Comparison of ENCODE assay signal across 10 cellular contexts in the genomic region with DNA sequence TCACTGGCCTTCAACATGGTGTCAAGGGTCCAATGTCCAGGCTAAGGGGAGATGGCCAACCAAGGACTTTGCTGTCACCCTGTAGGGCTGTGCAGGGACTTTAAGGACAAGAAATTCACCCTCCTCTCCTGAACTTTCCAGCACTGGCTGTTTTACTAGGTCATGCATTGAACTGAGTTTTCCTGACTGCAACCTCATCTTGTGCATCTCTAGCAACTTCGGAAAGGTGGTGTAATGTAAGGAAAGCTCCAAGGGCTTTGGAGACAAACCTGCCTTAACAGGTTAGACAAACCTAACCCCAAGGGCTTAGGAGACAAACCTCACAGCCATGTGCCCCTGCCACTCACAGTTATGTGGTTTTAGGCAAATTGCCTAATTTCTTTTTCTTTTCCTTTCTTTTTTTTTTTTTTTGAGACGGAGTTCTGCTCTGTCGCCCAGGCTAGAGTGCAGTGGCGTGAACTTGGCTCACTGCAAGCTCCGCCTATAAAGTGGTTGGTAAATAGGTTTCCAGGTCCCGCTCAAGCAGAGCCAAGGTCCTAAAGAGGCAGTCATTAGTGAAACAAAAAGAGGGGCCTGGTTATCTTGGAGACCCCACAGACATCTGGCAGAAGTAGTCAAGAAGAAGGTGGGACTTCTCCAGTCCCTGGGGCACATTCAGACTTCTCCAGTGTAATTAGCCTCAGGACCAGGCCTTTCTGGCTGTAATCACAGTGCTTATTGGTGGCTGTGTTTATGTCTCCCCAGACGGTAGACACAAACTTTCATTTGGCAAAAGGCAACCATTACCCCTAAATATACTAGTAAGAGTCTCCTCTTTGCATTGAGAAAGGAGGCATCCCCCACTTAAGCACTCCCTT. TPM values are rescaled to one million over a fixed set of nuclear protein-coding genes. Genes with fewer than 3 reads are reported as not detected.
A peak's percentile ranks its signal among the peaks of the same experiment; 100 is the strongest.
DNase-seq lines count a peak whose midpoint lies in the region; ATAC-seq, FAIRE-seq and TF ChIP-seq lines count a peak whose summit lies in the region.
"Had no signal": no experiment of that assay in that cellular context is flagged by ENCODE, and none has a peak within 500 bp of the region (broad histone marks: within the 10 kb centered on the region; RNA-seq: fewer than 3 reads in every experiment).

No MANE protein-coding gene starts in this region.

- peak overlapping the region; percentile 71 for H3K27ac ChIP-seq in GM12878 (ENCODE audit: control insufficient read depth, insufficient read depth)
- H3K27ac ChIP-seq in CD4-positive, alpha-beta T cell (ENCODE audit: low read depth, low read length): no peak overlapping the region
- H3K27ac ChIP-seq in lower lobe of right lung: no peak overlapping the region

- H4K20me1 ChIP-seq in GM12878 (ENCODE audit: control insufficient read depth, insufficient read depth): no peaks in the 10 kb centered on the region

- H3K9me3 ChIP-seq in GM12878 (replicated peaks; ENCODE audit: control insufficient read depth, insufficient read depth, low read length) (no peaks in the 10 kb centered on the region), lower lobe of right lung (no peaks in the 10 kb centered on the region)
- no peaks in the 10 kb centered on the region for H3K9me3 ChIP-seq in CD4-positive, alpha-beta T cell (ENCODE audit: control insufficient read depth, low read length)

- no peaks in the 10 kb centered on the region for H3K9me3 Mint-ChIP-seq in CD4-positive, alpha-beta T cell
- H3K9me3 Mint-ChIP-seq: activated CD4-positive, alpha-beta T cell treated with anti-CD3 and anti-CD28 coated beads, Interleukin-2, amount 10 ng/mL, durations not matched to agents 24 days and 14 days had no signal

- H3K4me1 Mint-ChIP-seq in CD4-positive, alpha-beta T cell (ENCODE audit: low read depth): no peaks in the 10 kb centered on the region
- H3K4me1 Mint-ChIP-seq: activated CD4-positive, alpha-beta T cell treated with anti-CD3 and anti-CD28 coated beads, Interleukin-2, amount 10 ng/mL, durations not matched to agents 24 days and 14 days had no signal

- no peak for TF ChIP-seq RAD21 in GM12878 (IDR thresholded peaks at IDR 0.05; ENCODE audit: insufficient read depth, low read depth, low read length)

- peak overlapping the region; percentile 81 for H3K4me2 ChIP-seq in GM12878 (ENCODE audit: control insufficient read depth, insufficient read depth)

- TF ChIP-seq EP300 in GM12878 (IDR thresholded peaks at IDR 0.05; ENCODE audit: borderline replicate concordance in 1 of 2, control insufficient read depth in 1 of 2, low read depth in 2 of 2, low read length in 2 of 2): no peak

- no peaks in the 10 kb centered on the region for H3K36me3 Mint-ChIP-seq in CD4-positive, alpha-beta T cell (ENCODE audit: low read depth)

- POLR2A ChIA-PET in GM12878 (lab: Charles Lee): interaction anchor here (0.7 to 1.7 kb wide), 2 partner anchors 10 to 23 kb away, joined by 4 read pairs; no protein-coding TSS in a partner anchor
- POLR2A ChIA-PET in CD4-positive, alpha-beta T cell (lab: Charles Lee): no interaction called here

- CTCF ChIA-PET in GM12878 (lab: Yijun Ruan, JAX): interaction anchor here (0.8 kb wide), 1 partner anchor 11 kb away, joined by 3 read pairs; no protein-coding TSS in a partner anchor
- CTCF ChIA-PET in CD4-positive, alpha-beta T cell (lab: Charles Lee): no interaction called here

- RAD21 ChIA-PET in GM12878 (lab: Charles Lee; ENCODE audit: unreplicated experiment): interaction anchor here (0.6 to 1.4 kb wide), 6 partner anchors 12 to 91 kb away, joined by 3 to 4 read pairs (median 3); no protein-coding TSS in a partner anchor

- H2AFZ ChIP-seq in GM12878 (ENCODE audit: control insufficient read depth, low read depth, low read length): peak overlapping the region; percentile 79

- H3K9ac ChIP-seq in GM12878 (ENCODE audit: control insufficient read depth, insufficient read depth, low read length): peak overlapping the region; percentile 57

- no peak for TF ChIP-seq CTCF in GM12878 (IDR thresholded peaks at IDR 0.05 in 2 of 3, conservative IDR thresholded peaks at IDR 0.05 in 1 of 3; ENCODE audit: control insufficient read depth in 2 of 3, extremely low read depth in 1 of 3, insufficient read depth in 1 of 3, low read depth in 3 of 3, low read length in 3 of 3)
- no peak for TF ChIP-seq CTCF in CD4-positive, alpha-beta T cell (IDR thresholded peaks at IDR 0.05)
- TF ChIP-seq CTCF in lower lobe of right lung (IDR thresholded peaks at IDR 0.05): no peak

- FAIRE-seq in GM12878 (lab: Jason Lieb, UNC): no peak

- H3K27me3 Mint-ChIP-seq in CD4-positive, alpha-beta T cell: no peaks in the 10 kb centered on the region

- no peaks in the 10 kb centered on the region for H3K36me3 ChIP-seq in GM12878 (ENCODE audit: control insufficient read depth in 2 of 2, insufficient read depth in 2 of 2, low read length in 1 of 2)
- H3K36me3 ChIP-seq in lower lobe of right lung: no peaks in the 10 kb centered on the region

- in situ Hi-C loops in GM12878 (cut with MboI): no loop called here

- H3K79me2 ChIP-seq in GM12878 (ENCODE audit: control insufficient read depth, insufficient read depth, low read length): no peaks in the 10 kb centered on the region

- SMC1A ChIA-PET in GM12878 (lab: Charles Lee; ENCODE audit: uncharacterized antibody, unreplicated experiment): interaction anchor here (0.7 to 5.3 kb wide), 9 partner anchors 8 to 134 kb away, joined by 3 to 29 read pairs (median 4); no protein-coding TSS in a partner anchor

- TF ChIP-seq POLR2A in GM12878 (IDR thresholded peaks at IDR 0.05; ENCODE audit: low read depth, low read length): no peak

- no peak overlapping the region for H3K4me3 Mint-ChIP-seq in CD4-positive, alpha-beta T cell
- H3K4me3 Mint-ChIP-seq: activated CD4-positive, alpha-beta T cell treated with anti-CD3 and anti-CD28 coated beads, Interleukin-2, amount 10 ng/mL, durations not matched to agents 24 days and 14 days had no signal

- BruUV-seq in GM12878 (replicated peaks; lab: Mats Ljungman, UMichigan): no TSS peak

- H3K27me3 ChIP-seq in GM12878 (replicated peaks in 1 of 2; ENCODE audit: control insufficient read depth in 2 of 2, insufficient read depth in 2 of 2, low read length in 1 of 2) (no peaks in the 10 kb centered on the region), lower lobe of right lung (ENCODE audit: low read depth) (no peaks in the 10 kb centered on the region)
- H3K27me3 ChIP-seq in CD4-positive, alpha-beta T cell (ENCODE audit: control insufficient read depth, insufficient read depth, low read length): no peaks in the 10 kb centered on the region

- WGBS in GM12878 (ENCODE audit: insufficient coverage, insufficient replicate concordance, low lambda C conversion rate, missing lambda C conversion rate): 1% methylated on average over 4 of the region's 7 CpGs

- no peak overlapping the region for H3K4me3 ChIP-seq in GM12878
- no peak overlapping the region for H3K4me3 ChIP-seq in lower lobe of right lung

- DNase-seq in GM12878 (ENCODE audit: low read depth, low spot score) (peak; percentile 61), pons (ENCODE audit: low spot score) (no peak), superior temporal gyrus (ENCODE audit: extremely low spot score) (no peak), lower lobe of right lung (no peak)
- DNase-seq in CD4-positive, alpha-beta T cell: no peak
- DNase-seq: activated CD4-positive, alpha-beta T cell treated with anti-CD3 and anti-CD28 coated beads, Interleukin-2, amount 10 ng/mL, durations not matched to agents 24 days and 14 days; NCI-H524 treated with DMSO at 0.1 percent for 48 hours had no signal

- ATAC-seq in GM18502 (IDR thresholded peaks at IDR 0.05; ENCODE audit: poor library complexity, unreplicated experiment): peak; percentile 87
- ATAC-seq in GM21515 (IDR thresholded peaks at IDR 0.05; ENCODE audit: unreplicated experiment): peak; percentile 72
- peak; percentile 77 for ATAC-seq in HG03159 (IDR thresholded peaks at IDR 0.05; ENCODE audit: unreplicated experiment)
- ATAC-seq in GM12878: peak; percentile 94
- ATAC-seq in CD4-positive, alpha-beta T cell (ENCODE audit: poor library complexity): no peak
- no peak for ATAC-seq in lower lobe of right lung

- H3K4me1 ChIP-seq in GM12878 (ENCODE audit: control insufficient read depth, insufficient read depth, low read length) (peaks cover 16% of the 10 kb centered on the region), lower lobe of right lung (no peaks in the 10 kb centered on the region)

- H3K27ac Mint-ChIP-seq in CD4-positive, alpha-beta T cell: no peak overlapping the region
- H3K27ac Mint-ChIP-seq: activated CD4-positive, alpha-beta T cell treated with anti-CD3 and anti-CD28 coated beads, Interleukin-2, amount 10 ng/mL, durations not matched to agents 24 days and 14 days had no signal

- intact Hi-C loops in GM12878 (cut with micrococcal nuclease; ENCODE audit: unreplicated experiment) (no loop called here), lower lobe of right lung (cut with DNase I) (no loop called here)
- intact Hi-C loops in CD4-positive, alpha-beta T cell (cut with DNase I, micrococcal nuclease): no loop called here

TF ChIP-seq in GM12878, 131 proteins besides CTCF, POLR2A, EP300 and RAD21 (continues in another document):
- no peak for TF ChIP-seq RBBP5 (conservative IDR thresholded peaks at IDR 0.05)
- no peak for TF ChIP-seq PAX8 (IDR thresholded peaks at IDR 0.05)
- peak; percentile 47 for TF ChIP-seq IKZF1 (conservative IDR thresholded peaks at IDR 0.05)
- TF ChIP-seq MTA3 (IDR thresholded peaks at IDR 0.05; ENCODE audit: borderline replicate concordance, low read length): no peak
- TF ChIP-seq MEF2A (IDR thresholded peaks at IDR 0.05; ENCODE audit: insufficient read depth, low read depth, low read length): no peak

RNA-seq across cellular contexts. Expression of a gene that starts 37.6 kb away (rescaled TPM):
- total RNA-seq in GM12878 (2013; cell fraction: nucleolus; rRNA removed): 49.7 and 58.0 TPM in 2 replicates
- total RNA-seq in GM12878 (2014; rRNA removed) (88.2 and 113 TPM in 2 replicates), GM12878 (2014; rRNA removed; fragmentation: Illumina TruSeq; extraction: Trizol) (108 and 109 TPM in 2 replicates), GM12878 (2021) (101 and 105 TPM in 2 replicates), lower lobe of right lung (1.6 TPM)
- polyA plus RNA-seq in GM12878 (2011; ENCODE audit: low read depth): 40.1 TPM
- polyA plus RNA-seq in GM12878 (2011; rRNA removed) (161 and 266 TPM in 2 replicates), GM12878 (2014; fragmentation: Illumina TruSeq; extraction: Trizol) (94.9 and 142 TPM in 2 replicates), GM12878 (2014; fragmentation: Nextera tagmentation; extraction: Ambion mirVana) (100 to 1,000 TPM in 1 of 2 experiments, 10 to 100 TPM in 1; 74.0 to 119 TPM), GM12878 (2014; rRNA removed) (91.5 and 116 TPM in 2 replicates), GM12878 (2016; fragmentation: Nextera tagmentation; extraction: Ambion mirVana) (100 to 1,000 TPM; 209 to 219 TPM)
- polyA plus RNA-seq in GM12878 (2011; cell fraction: cytosol; rRNA removed): 68.2 and 86.5 TPM in 2 replicates
- polyA plus RNA-seq in GM12878 (2011; cell fraction: nucleus; rRNA removed): 65.1 and 71.2 TPM in 2 replicates
- 81.9 and 103 TPM in 2 replicates for polyA plus RNA-seq in GM12878 (2012)
- 52.1 and 54.0 TPM in 2 replicates for polyA minus RNA-seq in GM12878 (2011; rRNA and poly(A)+ RNA removed)
- polyA minus RNA-seq in GM12878 (2011; cell fraction: cytosol; rRNA and poly(A)+ RNA removed): 37.8 and 44.2 TPM in 2 replicates
- 67.6 and 93.7 TPM in 2 replicates for polyA minus RNA-seq in GM12878 (2011; cell fraction: nucleus; rRNA and poly(A)+ RNA removed)
- 100 to 1,000 TPM; 100 to 101 TPM for total RNA-seq in CD4-positive, alpha-beta T cell

Comparison
In these comparisons a context has a peak if more than half of its experiments do, and no peak if none do; other contexts are left out.
1. ATAC-seq: peak in GM18502 (single experiment), GM21515 (single experiment), HG03159 (single experiment) and GM12878 (single experiment); none in CD4-positive, alpha-beta T cell (single experiment) and lower lobe of right lung (0 of 2).
2. RNA of a gene that starts 37.6 kb away (total RNA-seq): 100 to 101 TPM in CD4-positive, alpha-beta T cell and 49.7 to 113 TPM in GM12878; 1.6 TPM in lower lobe of right lung (single experiment); every median in the first group is over 10 times any median in the second.